26 cellular contexts compared by ENCODE assay signal in the genomic region with DNA sequence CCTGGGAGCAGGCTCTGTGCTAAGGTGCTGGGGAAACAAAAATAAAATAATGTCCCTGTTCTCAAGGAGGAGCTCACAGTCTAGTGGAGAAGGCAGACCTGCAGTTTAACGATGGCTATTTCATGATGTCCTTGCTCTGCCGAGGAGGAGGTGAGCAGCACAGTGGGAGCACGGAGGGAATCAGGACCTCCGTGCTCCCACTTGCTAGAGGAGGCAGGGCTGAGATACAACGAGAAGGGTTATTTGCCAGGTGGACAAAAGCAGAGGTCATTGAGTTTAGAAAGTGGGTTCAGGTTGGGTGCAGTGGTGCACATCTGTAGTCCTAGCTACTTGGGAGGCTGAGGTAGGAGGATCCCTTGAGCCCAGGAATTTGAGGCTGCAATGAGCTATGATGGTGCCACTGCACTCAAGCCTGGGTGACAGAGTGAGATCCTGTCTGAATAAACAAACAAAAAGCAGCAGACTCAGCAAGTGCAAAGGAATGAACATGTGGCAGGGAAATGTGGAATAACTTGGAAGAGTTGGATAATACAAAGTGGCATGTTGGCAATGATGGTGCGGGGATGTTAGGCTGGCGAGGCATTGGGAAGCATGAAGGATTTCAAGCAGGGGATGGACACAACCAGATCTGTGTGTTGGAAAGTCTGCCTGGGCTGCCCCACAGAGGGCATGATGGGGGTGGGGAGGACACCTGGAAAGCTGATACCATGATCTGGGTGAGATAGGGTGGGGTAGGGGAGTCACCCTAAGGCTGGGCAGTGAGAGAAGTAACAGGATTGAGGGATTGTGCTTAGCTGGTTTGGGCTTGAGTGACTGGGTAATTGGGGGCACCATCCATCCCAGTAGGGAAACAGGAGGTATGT. TPM values are rescaled to one million over a fixed set of nuclear protein-coding genes. Genes with fewer than 3 reads are reported as not detected.
A peak's percentile ranks its signal among the peaks of the same experiment; 100 is the strongest.
DNase-seq lines count a peak whose midpoint lies in the region; ATAC-seq and TF ChIP-seq lines count a peak whose summit lies in the region.
"Had no signal": no experiment of that assay in that cellular context is flagged by ENCODE, and none has a peak within 500 bp of the region (broad histone marks: within the 10 kb centered on the region; RNA-seq: fewer than 3 reads in every experiment).

No MANE protein-coding gene starts in this region.

- H3K27me3 Mint-ChIP-seq in endothelial cell (ENCODE audit: unreplicated experiment): peaks cover 9% of the 10 kb centered on the region

- no peak for ATAC-seq in Right ventricle myocardium inferior
- no peak for ATAC-seq in RWPE2 (ENCODE audit: low read depth)
- ATAC-seq in upper lobe of right lung: no peak
- ATAC-seq: foreskin keratinocyte; stimulated activated naive CD8-positive, alpha-beta T cell treated with anti-CD3 and anti-CD28 coated beads, Interleukin-15, amount 100 ng/mL, for 72 hours had no signal

- intact Hi-C loops in cardiac septum (cut with DNase I) (no loop called here), Right ventricle myocardium inferior (cut with DNase I) (no loop called here), upper lobe of right lung (cut with DNase I) (no loop called here), esophagus muscularis mucosa (cut with DNase I) (no loop called here)

- H3K9me3 ChIP-seq in RWPE2 (ENCODE audit: severe bottlenecking): no peaks in the 10 kb centered on the region
- H3K9me3 ChIP-seq in upper lobe of right lung: no peaks in the 10 kb centered on the region
- H3K9me3 ChIP-seq in esophagus muscularis mucosa: no peaks in the 10 kb centered on the region
- H3K9me3 ChIP-seq: BE2C had no signal

- H3K36me3 ChIP-seq in RWPE2 (ENCODE audit: low read depth): no peaks in the 10 kb centered on the region
- H3K36me3 ChIP-seq in upper lobe of right lung: no peaks in the 10 kb centered on the region
- H3K36me3 ChIP-seq in esophagus muscularis mucosa: no peaks in the 10 kb centered on the region
- H3K36me3 ChIP-seq: BE2C, WERI-Rb-1 had no signal

- TF ChIP-seq EP300 in esophagus muscularis mucosa (IDR thresholded peaks at IDR 0.05): no peak

- 92% methylated on average over 7 of the region's 7 CpGs for WGBS in esophagus muscularis mucosa

- H3K4me3 ChIP-seq in RWPE2 (ENCODE audit: severe bottlenecking) (no peak overlapping the region), upper lobe of right lung (no peak overlapping the region), esophagus muscularis mucosa (no peak overlapping the region)

- no peaks in the 10 kb centered on the region for H3K9me3 Mint-ChIP-seq in endothelial cell (ENCODE audit: unreplicated experiment)
- H3K9me3 Mint-ChIP-seq: dendritic cell treated with granulocyte-macrophage colony-stimulating factor and Interleukin-4, amounts not matched to agents 40 ng/mL and 50 ng/mL, for 4 days; nephron; stimulated activated naive CD8-positive, alpha-beta T cell treated with anti-CD3 and anti-CD28 coated beads, Interleukin-15, amount 100 ng/mL, for 72 hours; type B pancreatic cell had no signal

- TF ChIP-seq CTCF in RWPE2 (IDR thresholded peaks at IDR 0.05; ENCODE audit: poor library complexity, severe bottlenecking): no peak
- no peak for TF ChIP-seq CTCF in endothelial cell (IDR thresholded peaks at IDR 0.05; ENCODE audit: unreplicated experiment)
- no peak for TF ChIP-seq CTCF in upper lobe of right lung (IDR thresholded peaks at IDR 0.05)
- TF ChIP-seq CTCF in esophagus muscularis mucosa (IDR thresholded peaks at IDR 0.05): no peak

- DNase-seq in cardiac septum (ENCODE audit: low spot score) (peak; percentile 41), Right ventricle myocardium inferior (ENCODE audit: missing footprints) (no peak), RWPE2 (ENCODE audit: low spot score) (peak; percentile 42), endothelial cell (ENCODE audit: low spot score) (no peak), upper lobe of right lung (peak; percentile 27), dermis blood vessel endothelial cell (no peak), esophagus muscularis mucosa (ENCODE audit: extremely low spot score) (no peak)
- DNase-seq: activated naive CD4-positive, alpha-beta T cell; BE2C; foreskin keratinocyte; hippocampal formation; kidney; NCI-H1436 treated with DMSO at 0.1 percent for 48 hours; NCI-H2171; NCI-H526 treated with DMSO at 0.1 percent for 48 hours; posterior cingulate gyrus; Right ventricle myocardium superior; stimulated activated CD4-positive, alpha-beta T cell treated with anti-CD3 and anti-CD28 coated beads, Interleukin-2, amount 100 ng/mL, for 24 hours; stimulated activated naive CD8-positive, alpha-beta T cell treated with anti-CD3 and anti-CD28 coated beads, Interleukin-15, amount 100 ng/mL, for 72 hours; WERI-Rb-1 had no signal

- H3K36me3 Mint-ChIP-seq in endothelial cell (ENCODE audit: low read depth, unreplicated experiment): no peaks in the 10 kb centered on the region
- H3K36me3 Mint-ChIP-seq: type B pancreatic cell had no signal

- H3K4me1 ChIP-seq in RWPE2 (ENCODE audit: insufficient read depth, poor library complexity, severe bottlenecking) (peaks cover 64% of the 10 kb centered on the region), upper lobe of right lung (peaks cover 36% of the 10 kb centered on the region), esophagus muscularis mucosa (peaks cover 7 to 14% (median 12%) of the 10 kb centered on the region in 4 donors)
- H3K4me1 ChIP-seq: BE2C had no signal

- H3K4me3 Mint-ChIP-seq in endothelial cell (ENCODE audit: unreplicated experiment): no peak overlapping the region
- H3K4me3 Mint-ChIP-seq: dendritic cell treated with granulocyte-macrophage colony-stimulating factor and Interleukin-4, amounts not matched to agents 40 ng/mL and 50 ng/mL, for 4 days; nephron; type B pancreatic cell had no signal

- no peak for TF ChIP-seq POLR2A in esophagus muscularis mucosa (IDR thresholded peaks at IDR 0.05; ENCODE audit: low read depth)

- H3K27me3 ChIP-seq in RWPE2 (ENCODE audit: insufficient read depth, poor library complexity, severe bottlenecking) (no peaks in the 10 kb centered on the region), upper lobe of right lung (no peaks in the 10 kb centered on the region), esophagus muscularis mucosa (no peaks in the 10 kb centered on the region)
- H3K27me3 ChIP-seq: BE2C, foreskin keratinocyte had no signal

- H3K27ac ChIP-seq in RWPE2 (ENCODE audit: poor library complexity, severe bottlenecking) (peak overlapping the region; percentile 100), upper lobe of right lung (no peak overlapping the region), esophagus muscularis mucosa (replicated peaks in 1 of 4) (no peak overlapping the region)
- H3K27ac ChIP-seq: foreskin keratinocyte, WERI-Rb-1 had no signal

- H3K27ac Mint-ChIP-seq in endothelial cell (ENCODE audit: unreplicated experiment): peak overlapping the region; percentile 5
- H3K27ac Mint-ChIP-seq: dendritic cell treated with granulocyte-macrophage colony-stimulating factor and Interleukin-4, amounts not matched to agents 40 ng/mL and 50 ng/mL, for 4 days; nephron; stimulated activated naive CD8-positive, alpha-beta T cell treated with anti-CD3 and anti-CD28 coated beads, Interleukin-15, amount 100 ng/mL, for 72 hours; type B pancreatic cell had no signal

- peaks cover 16% of the 10 kb centered on the region for H3K4me1 Mint-ChIP-seq in endothelial cell (ENCODE audit: unreplicated experiment)

RNA-seq across cellular contexts. Expression of gene TNS4, which starts 12.8 kb away (rescaled TPM):
- total RNA-seq in cardiac septum (not detected), Right ventricle myocardium inferior (not detected), endothelial cell (ENCODE audit: unreplicated experiment) (0.08 TPM), upper lobe of right lung (0.78 TPM), dermis blood vessel endothelial cell (not detected in 2 replicates), esophagus muscularis mucosa (not detected)
- total RNA-seq: G401, lung microvascular endothelial cell, M059J, Right ventricle myocardium superior had no signal

RNA-seq across cellular contexts. Expression of gene CCR7, which starts 51.0 kb away (rescaled TPM):
- total RNA-seq in cardiac septum (0.32 TPM), Right ventricle myocardium inferior (not detected), endothelial cell (ENCODE audit: unreplicated experiment) (0.51 TPM), upper lobe of right lung (1.1 TPM), dermis blood vessel endothelial cell (under 0.01 and 0.33 TPM in 2 replicates), esophagus muscularis mucosa (under 1 TPM in 1 of 4 donors, not detected in 3; 0.33 TPM)
- total RNA-seq: foreskin keratinocyte, G401, lung microvascular endothelial cell, M059J, Right ventricle myocardium superior had no signal

Comparison
In these comparisons a context has a peak if more than half of its experiments do, and no peak if none do; other contexts are left out.
1. DNase-seq: peak in cardiac septum (single experiment), RWPE2 (single experiment) and upper lobe of right lung (single experiment); none in Right ventricle myocardium inferior (single experiment), endothelial cell (single experiment), dermis blood vessel endothelial cell (single experiment) and esophagus muscularis mucosa (single experiment).